In the genomic region with DNA sequence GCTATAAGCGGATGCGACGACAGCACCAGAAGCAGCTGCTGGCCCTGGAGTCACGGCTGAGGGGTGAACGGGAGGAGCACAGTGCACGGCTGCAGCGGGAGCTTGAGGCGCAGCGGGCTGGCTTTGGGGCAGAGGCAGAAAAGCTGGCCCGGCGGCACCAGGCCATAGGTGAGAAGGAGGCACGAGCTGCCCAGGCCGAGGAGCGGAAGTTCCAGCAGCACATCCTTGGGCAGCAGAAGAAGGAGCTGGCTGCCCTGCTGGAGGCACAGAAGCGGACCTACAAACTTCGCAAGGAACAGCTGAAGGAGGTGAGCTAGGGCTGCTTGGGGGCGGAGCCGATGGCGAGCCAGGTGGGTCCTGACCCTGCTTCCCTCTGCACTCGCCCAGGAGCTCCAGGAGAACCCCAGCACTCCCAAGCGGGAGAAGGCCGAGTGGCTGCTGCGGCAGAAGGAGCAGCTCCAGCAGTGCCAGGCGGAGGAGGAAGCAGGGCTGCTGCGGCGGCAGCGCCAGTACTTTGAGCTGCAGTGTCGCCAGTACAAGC, we compare ENCODE assay signal across 1 cellular context.
TF ChIP-seq lines count a peak whose summit lies in the region.

No MANE protein-coding gene starts in this region.

TF ChIP-seq in HepG2, 621 proteins besides CTCF, POLR2A, EP300 and RAD21:
- TF ChIP-seq XRCC5 (optimal IDR thresholded peaks at IDR 0.05; ENCODE audit: low read length) (no peak), PTBP1 (IDR thresholded peaks at IDR 0.05; ENCODE audit: low read depth, low read length, poor library complexity, severe bottlenecking) (no peak), RBFOX2 (IDR thresholded peaks at IDR 0.05; ENCODE audit: low read depth, low read length) (peak; percentile 54; the same call in 1 of the 2 replicates), AGO2 (optimal IDR thresholded peaks at IDR 0.05; ENCODE audit: low read depth, low read length) (peak; percentile 60)
